17 cellular contexts compared by ENCODE assay signal in genomic region chr10:71797533-71798307, GRCh38. TPM values are rescaled to one million over a fixed set of nuclear protein-coding genes. Genes with fewer than 3 reads are reported as not detected.
DNase-seq lines count a peak whose midpoint lies in the region; ATAC-seq, FAIRE-seq and TF ChIP-seq lines count a peak whose summit lies in the region.
"Had no signal": no experiment of that assay in that cellular context is flagged by ENCODE, and none has a peak within 500 bp of the region (broad histone marks: within the 10 kb centered on the region; RNA-seq: fewer than 3 reads in every experiment).

No MANE protein-coding gene starts in this region.

- peak; percentile 51 for ATAC-seq in activated CD8-positive, alpha-beta memory T cell treated with anti-CD3 and anti-CD28 coated beads, Interleukin-2, amount 10 ng/mL, durations not matched to agents 7 days and 5 days
- peak; percentile 50 to 91 (median 54) for ATAC-seq in T-cell (replicated peaks in 1 of 4)

- intact Hi-C loops in kidney (cut with DNase I), result no loop called here

- no peak overlapping the region for H3K4me3 Mint-ChIP-seq in activated CD8-positive, alpha-beta memory T cell treated with anti-CD3 and anti-CD28 coated beads, Interleukin-2, amount 10 ng/mL, durations not matched to agents 7 days and 5 days
- H3K4me3 Mint-ChIP-seq in T-cell, result peak overlapping the region in 1 of 3 donors; percentile 6
- no peak overlapping the region for H3K4me3 Mint-ChIP-seq in stimulated activated naive CD8-positive, alpha-beta T cell treated with anti-CD3 and anti-CD28 coated beads, Interleukin-15, Interleukin-2, amounts not matched to agents 100 ng/mL and 50 ng/mL, for 24 hours

- H3K9ac ChIP-seq in kidney (ENCODE audit: low read length in 2 of 2), result no peak overlapping the region

- no peak overlapping the region for H3K4me3 ChIP-seq in kidney (ENCODE audit: low read length in 2 of 2)
- H3K4me3 ChIP-seq: cardiac muscle cell, MG63, SK-N-MC had no signal

- no peaks in the 10 kb centered on the region for H3K36me3 Mint-ChIP-seq in activated CD8-positive, alpha-beta memory T cell treated with anti-CD3 and anti-CD28 coated beads, Interleukin-2, amount 10 ng/mL, durations not matched to agents 7 days and 5 days
- peaks cover 6% of the 10 kb centered on the region for H3K36me3 Mint-ChIP-seq in T-cell
- no peaks in the 10 kb centered on the region for H3K36me3 Mint-ChIP-seq in stimulated activated naive CD8-positive, alpha-beta T cell treated with anti-CD3 and anti-CD28 coated beads, Interleukin-15, Interleukin-2, amounts not matched to agents 100 ng/mL and 50 ng/mL, for 24 hours (ENCODE audit: low read depth)
- H3K36me3 Mint-ChIP-seq: activated naive CD4-positive, alpha-beta T cell treated with anti-CD3 and anti-CD28 coated beads, Interleukin-2, amount 50 U/mL, for 72 hours had no signal

- TF ChIP-seq CTCF in kidney (IDR thresholded peaks at IDR 0.05; ENCODE audit: borderline replicate concordance, extremely low read depth, insufficient read depth), result no peak

- peaks cover 17% of the 10 kb centered on the region for H3K4me1 Mint-ChIP-seq in activated CD8-positive, alpha-beta memory T cell treated with anti-CD3 and anti-CD28 coated beads, Interleukin-2, amount 10 ng/mL, durations not matched to agents 7 days and 5 days
- H3K4me1 Mint-ChIP-seq in T-cell, result peaks cover 10 to 15% (median 13%) of the 10 kb centered on the region in 3 donors
- H3K4me1 Mint-ChIP-seq in stimulated activated naive CD8-positive, alpha-beta T cell treated with anti-CD3 and anti-CD28 coated beads, Interleukin-15, Interleukin-2, amounts not matched to agents 100 ng/mL and 50 ng/mL, for 24 hours (ENCODE audit: low read depth), result peaks cover 23% of the 10 kb centered on the region

- CTCF ChIA-PET in activated CD8-positive, alpha-beta memory T cell treated with anti-CD3 and anti-CD28 coated beads, Interleukin-2, amount 10 ng/mL, durations not matched to agents 7 days and 5 days (lab: Charles Lee), result interaction anchor here (1.2 to 2.2 kb wide), 2 partner anchors 14 to 25 kb away, joined by 3 to 6 read pairs; partner anchors contain the start of gene VSIR
- CTCF ChIA-PET in T-cell (lab: Charles Lee), result no interaction called here

- H3K4me1 ChIP-seq in kidney (ENCODE audit: control insufficient read depth in 1 of 2, insufficient read depth in 1 of 2, low read depth in 1 of 2, low read length in 2 of 2), result no peaks in the 10 kb centered on the region

- DNase-seq in activated CD8-positive, alpha-beta memory T cell treated with anti-CD3 and anti-CD28 coated beads, Interleukin-2, amount 10 ng/mL, durations not matched to agents 7 days and 5 days, result no peak
- DNase-seq in activated CD8-positive, alpha-beta memory T cell treated with anti-CD3 and anti-CD28 coated beads, Interleukin-2, amount 50 U/mL, for 4 hours, result no peak
- DNase-seq in T-cell (no peak), kidney (peak; percentile 59)
- DNase-seq in effector CD8-positive, alpha-beta T cell (lab: John Stamatoyannopoulos, UW), result no peak
- no peak for DNase-seq in activated naive CD4-positive, alpha-beta T cell treated with anti-CD3 and anti-CD28 coated beads, Interleukin-2, amount 50 U/mL, for 16 hours
- DNase-seq in activated naive CD4-positive, alpha-beta T cell (lab: John Stamatoyannopoulos, UW), result no peak
- DNase-seq: effector memory CD4-positive, alpha-beta T cell; MG63; naive B cell; NCI-H2081; NCI-H524; stimulated activated CD4-positive, alpha-beta T cell treated with anti-CD3 and anti-CD28 coated beads, Interleukin-1b, Interleukin-23, amount 100 ng/mL, for 48 hours had no signal

- no peak for FAIRE-seq in kidney (lab: Jason Lieb, UNC)

- H3K9me3 ChIP-seq in kidney (ENCODE audit: control insufficient read depth in 1 of 2, low read length in 2 of 2), result no peaks in the 10 kb centered on the region
- H3K9me3 ChIP-seq: MG63 had no signal

- H3K9me3 Mint-ChIP-seq in activated CD8-positive, alpha-beta memory T cell treated with anti-CD3 and anti-CD28 coated beads, Interleukin-2, amount 10 ng/mL, durations not matched to agents 7 days and 5 days (ENCODE audit: low read depth), result no peaks in the 10 kb centered on the region
- no peaks in the 10 kb centered on the region for H3K9me3 Mint-ChIP-seq in T-cell
- no peaks in the 10 kb centered on the region for H3K9me3 Mint-ChIP-seq in stimulated activated naive CD8-positive, alpha-beta T cell treated with anti-CD3 and anti-CD28 coated beads, Interleukin-15, Interleukin-2, amounts not matched to agents 100 ng/mL and 50 ng/mL, for 24 hours
- H3K9me3 Mint-ChIP-seq: activated naive CD4-positive, alpha-beta T cell treated with anti-CD3 and anti-CD28 coated beads, Interleukin-2, amount 50 U/mL, for 72 hours; naive B cell had no signal

- H3K27me3 Mint-ChIP-seq in activated CD8-positive, alpha-beta memory T cell treated with anti-CD3 and anti-CD28 coated beads, Interleukin-2, amount 10 ng/mL, durations not matched to agents 7 days and 5 days, result no peaks in the 10 kb centered on the region
- H3K27me3 Mint-ChIP-seq in T-cell, result no peaks in the 10 kb centered on the region
- no peaks in the 10 kb centered on the region for H3K27me3 Mint-ChIP-seq in stimulated activated naive CD8-positive, alpha-beta T cell treated with anti-CD3 and anti-CD28 coated beads, Interleukin-15, Interleukin-2, amounts not matched to agents 100 ng/mL and 50 ng/mL, for 24 hours

- H3K27ac Mint-ChIP-seq in activated CD8-positive, alpha-beta memory T cell treated with anti-CD3 and anti-CD28 coated beads, Interleukin-2, amount 10 ng/mL, durations not matched to agents 7 days and 5 days, result no peak overlapping the region
- H3K27ac Mint-ChIP-seq in T-cell, result no peak overlapping the region
- peak overlapping the region; percentile 16 for H3K27ac Mint-ChIP-seq in stimulated activated naive CD8-positive, alpha-beta T cell treated with anti-CD3 and anti-CD28 coated beads, Interleukin-15, Interleukin-2, amounts not matched to agents 100 ng/mL and 50 ng/mL, for 24 hours

- no peak overlapping the region for H3K27ac ChIP-seq in kidney (ENCODE audit: low read depth in 2 of 2, low read length in 2 of 2)
- H3K27ac ChIP-seq: cardiac muscle cell, SK-N-MC had no signal

- POLR2A ChIA-PET in T-cell (lab: Charles Lee), result no interaction called here

- H3K36me3 ChIP-seq in kidney (ENCODE audit: control insufficient read depth in 1 of 2, insufficient read depth in 2 of 2, low read length in 2 of 2), result no peaks in the 10 kb centered on the region
- H3K36me3 ChIP-seq: cardiac muscle cell, MG63 had no signal

RNA-seq across cellular contexts. Expression of gene VSIR, which starts 24.4 kb away (rescaled TPM):
- total RNA-seq in activated CD8-positive, alpha-beta memory T cell treated with anti-CD3 and anti-CD28 coated beads, Interleukin-2, amount 10 ng/mL, durations not matched to agents 7 days and 5 days, result 10 to 100 TPM; 37.8 to 68.4 TPM
- total RNA-seq in T-cell (100 to 1,000 TPM in 2 of 5 donors, 10 to 100 TPM in 3; 81.4 to 134 (median 98.3) TPM), kidney (66.6 TPM)
- 32.1 TPM for polyA plus RNA-seq in kidney (ENCODE audit: insufficient read depth, low read depth, low replicate concordance)

RNA-seq across cellular contexts. Expression of gene PSAP, which starts 53.3 kb away (rescaled TPM):
- total RNA-seq in activated CD8-positive, alpha-beta memory T cell treated with anti-CD3 and anti-CD28 coated beads, Interleukin-2, amount 10 ng/mL, durations not matched to agents 7 days and 5 days, result 100 to 1,000 TPM; 111 to 118 TPM
- total RNA-seq in T-cell, result 100 to 1,000 TPM; 155 to 208 (median 190) TPM
- total RNA-seq in kidney, result 1,249 TPM
- 1,082 TPM for polyA plus RNA-seq in kidney (ENCODE audit: insufficient read depth, low read depth, low replicate concordance)
